8 cellular contexts compared by ENCODE assay signal in genomic region chr4:37825943-37826281, GRCh38. TPM values are rescaled to one million over a fixed set of nuclear protein-coding genes. Genes with fewer than 3 reads are reported as not detected.
DNase-seq lines count a peak whose midpoint lies in the region; ATAC-seq and TF ChIP-seq lines count a peak whose summit lies in the region.

No MANE protein-coding gene starts in this region.

- TSS peak; percentile 80 for BruUV-seq in Caco-2 (replicated peaks; lab: Mats Ljungman, UMichigan)

- H3K4me1 Mint-ChIP-seq in Caco-2 (ENCODE audit: low read depth, unreplicated experiment) = peaks cover 13% of the 10 kb centered on the region

- H3K36me3 ChIP-seq in Caco-2 (ENCODE audit: control insufficient read depth, insufficient read depth, low read length) = no peaks in the 10 kb centered on the region
- H3K36me3 ChIP-seq in sigmoid colon = peaks cover 0 to 13% (median 5%) of the 10 kb centered on the region in 4 donors

- intact Hi-C loops in Caco-2 (cut with micrococcal nuclease; ENCODE audit: unreplicated experiment) = loop anchor here (1.0 to 5.0 kb wide), 4 partner anchors 13 to 223 kb away; no protein-coding TSS in a partner anchor
- intact Hi-C loops in left cardiac atrium (cut with DNase I) = loop anchor here (10.0 kb wide), 1 partner anchor 149 kb away; no protein-coding TSS in a partner anchor
- intact Hi-C loops in sigmoid colon (cut with DNase I) = loop anchor here (1.0 to 5.0 kb wide), 4 partner anchors 65 to 223 kb away; partner anchors contain the start of gene TBC1D1

- DNase-seq in Caco-2 = no peak
- DNase-seq in KBM-7 = peak; percentile 92
- peak; percentile 40 to 42 for DNase-seq in activated T-cell treated with anti-CD3 and anti-CD28 coated beads, Interleukin-2, amount 50 U/mL, for 48 hours
- DNase-seq in left cardiac atrium = no peak
- no peak for DNase-seq in sigmoid colon
- DNase-seq in NCI-H510A (lab: John Stamatoyannopoulos, UW) = no peak
- DNase-seq in NCI-H345 (lab: John Stamatoyannopoulos, UW) = no peak

- POLR2A ChIA-PET in Caco-2 (lab: Charles Lee) = no interaction called here

- ATAC-seq in GM21526 (IDR thresholded peaks at IDR 0.05; ENCODE audit: low FRiP score, unreplicated experiment) = peak; percentile 13
- ATAC-seq in left cardiac atrium = peak; percentile 14 to 33

- H3K27ac Mint-ChIP-seq in Caco-2 (ENCODE audit: unreplicated experiment) = peak overlapping the region; percentile 79

- peak overlapping the region; percentile 87 for H3K4me3 Mint-ChIP-seq in Caco-2 (ENCODE audit: unreplicated experiment)

- H3K4me3 ChIP-seq in Caco-2 (ENCODE audit: low read depth, low read length) (peak overlapping the region; percentile 83), sigmoid colon (peak overlapping the region; percentile 71 to 87 (median 83))

- no peaks in the 10 kb centered on the region for H3K9me3 Mint-ChIP-seq in Caco-2 (ENCODE audit: unreplicated experiment)

- CTCF ChIA-PET in Caco-2 (lab: Charles Lee) = interaction anchor here (1.5 to 2.6 kb wide), 2 partner anchors 24 to 223 kb away, joined by 4 to 12 read pairs; no protein-coding TSS in a partner anchor

- H3K27me3 ChIP-seq in Caco-2 (replicated peaks; ENCODE audit: control insufficient read depth, insufficient read depth, low read length) (no peaks in the 10 kb centered on the region), sigmoid colon (no peaks in the 10 kb centered on the region)

- WGBS in sigmoid colon, 2 donors = 0 to 1% methylated on average over 14 of the region's 14 CpGs

- no peaks in the 10 kb centered on the region for H3K9me3 ChIP-seq in Caco-2
- H3K9me3 ChIP-seq in sigmoid colon = no peaks in the 10 kb centered on the region

- no peak for TF ChIP-seq POLR2A in sigmoid colon (IDR thresholded peaks at IDR 0.05)

- TF ChIP-seq CTCF in Caco-2 (IDR thresholded peaks at IDR 0.05; ENCODE audit: insufficient read depth in 1 of 2, low read depth in 1 of 2, low read length in 1 of 2, severe bottlenecking in 1 of 2, unreplicated experiment in 1 of 2) = no peak
- TF ChIP-seq CTCF in sigmoid colon (IDR thresholded peaks at IDR 0.05) = no peak

- in situ Hi-C loops in KBM-7 (cut with MboI; ENCODE audit: low pct_unique_long_range_greater_than_20kb, low sequenced_read_pairs) = loop anchor here (25.0 kb wide), 1 partner anchor 861 kb away; no protein-coding TSS in a partner anchor

- peaks cover 19% of the 10 kb centered on the region for H3K36me3 Mint-ChIP-seq in Caco-2 (ENCODE audit: insufficient read depth, unreplicated experiment)

- peaks cover 5% of the 10 kb centered on the region; the same call in 1 of the 2 replicates for H3K4me1 ChIP-seq in Caco-2
- peaks cover 0 to 34% (median 22%) of the 10 kb centered on the region in 4 donors for H3K4me1 ChIP-seq in sigmoid colon

- no peak for TF ChIP-seq EP300 in sigmoid colon (IDR thresholded peaks at IDR 0.05)

- peak overlapping the region; percentile 83 to 94 (median 84) for H3K27ac ChIP-seq in sigmoid colon

- H3K27me3 Mint-ChIP-seq in Caco-2 (ENCODE audit: insufficient read depth, unreplicated experiment) = no peaks in the 10 kb centered on the region

RNA-seq across cellular contexts. Expression of gene PGM2, which starts 0.6 kb away (rescaled TPM):
- 29.7 and 33.4 TPM in 2 replicates for total RNA-seq in Caco-2 (2022)
- 10 to 100 TPM; 13.8 to 17.6 TPM for total RNA-seq in left cardiac atrium
- total RNA-seq in sigmoid colon = 10 to 100 TPM; 30.0 to 42.3 (median 33.8) TPM
- polyA plus RNA-seq in sigmoid colon = 10 to 100 TPM in 2 of 3 donors, 1 to 10 TPM in 1; 7.2 to 15.6 (median 13.9) TPM

Comparison
In these comparisons a context has a peak if more than half of its experiments do, and no peak if none do; other contexts are left out.
1. DNase-seq: peak in KBM-7 (single experiment) and activated T-cell treated with anti-CD3 and anti-CD28 coated beads, Interleukin-2, amount 50 U/mL, for 48 hours (2 of 2); none in Caco-2 (0 of 2), left cardiac atrium (single experiment), sigmoid colon (single experiment), NCI-H510A (single experiment) and NCI-H345 (single experiment).